22 cellular contexts compared by ENCODE assay signal in the genomic region with DNA sequence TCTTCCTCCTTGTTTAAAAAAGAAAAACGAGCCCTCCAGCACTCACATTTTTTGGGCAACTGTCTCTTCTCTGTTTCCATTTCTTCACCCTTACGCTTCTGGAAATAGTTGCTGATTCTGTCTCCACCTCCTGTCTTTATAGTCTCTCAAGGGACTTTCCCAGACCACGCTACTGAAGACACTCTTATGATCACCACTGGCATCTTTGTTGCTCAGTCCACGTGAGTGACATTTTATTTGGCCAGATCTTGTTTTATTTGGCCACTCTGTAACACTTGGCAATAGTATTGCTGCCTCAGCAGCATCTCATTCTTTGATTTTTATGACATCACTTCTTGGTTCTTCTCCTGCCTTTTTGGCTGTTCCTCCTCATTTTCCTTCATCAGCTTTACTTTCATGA. TPM values are rescaled to one million over a fixed set of nuclear protein-coding genes. Genes with fewer than 3 reads are reported as not detected.
DNase-seq lines count a peak whose midpoint lies in the region; ATAC-seq and TF ChIP-seq lines count a peak whose summit lies in the region.
"Had no signal": no experiment of that assay in that cellular context is flagged by ENCODE, and none has a peak within 500 bp of the region (broad histone marks: within the 10 kb centered on the region; RNA-seq: fewer than 3 reads in every experiment).

No MANE protein-coding gene starts in this region.

- H3K27ac Mint-ChIP-seq in activated T-cell treated with anti-CD3 and anti-CD28 coated beads, Interleukin-2, amount 50 U/mL, for 24 hours: no peak overlapping the region
- H3K27ac Mint-ChIP-seq: CD8-positive, alpha-beta T cell had no signal

- DNase-seq in right cardiac atrium: no peak
- no peak for DNase-seq in left ventricle myocardium superior
- peak; percentile 5 for DNase-seq in astrocyte of the hippocampus (ENCODE audit: low read depth, low spot score)
- no peak for DNase-seq in coronary artery (ENCODE audit: low spot score)
- no peak for DNase-seq in NCI-H82 (lab: John Stamatoyannopoulos, UW)
- no peak for DNase-seq in mucosa of descending colon
- no peak for DNase-seq in activated T-cell treated with anti-CD3 and anti-CD28 coated beads, Interleukin-2, amount 50 U/mL, for 24 hours
- DNase-seq: activated naive CD4-positive, alpha-beta T cell; CD8-positive, alpha-beta T cell; dorsolateral prefrontal cortex; EL; heart right ventricle; MV-4-11; NCI-H526 treated with DMSO at 0.1 percent for 48 hours; psoas muscle; stimulated activated CD4-positive, alpha-beta T cell treated with anti-CD3 and anti-CD28 coated beads, Interleukin-12 subunit alpha, Interleukin-12 subunit beta, amount 100 ng/mL, for 4 hours had no signal

- no peaks in the 10 kb centered on the region for H3K9me3 Mint-ChIP-seq in activated T-cell treated with anti-CD3 and anti-CD28 coated beads, Interleukin-2, amount 50 U/mL, for 24 hours
- H3K9me3 Mint-ChIP-seq: CD8-positive, alpha-beta T cell had no signal

- intact Hi-C loops in right cardiac atrium (cut with DNase I): loop anchor here in 2 of 4 donors (10.0 kb wide), 2 partner anchors 102 to 202 kb away; no protein-coding TSS in a partner anchor
- intact Hi-C loops in left ventricle myocardium superior (cut with micrococcal nuclease): no loop called here
- intact Hi-C loops in mucosa of descending colon (cut with DNase I, micrococcal nuclease): no loop called here

- no peaks in the 10 kb centered on the region for H3K36me3 ChIP-seq in mucosa of descending colon (ENCODE audit: low read depth)
- H3K36me3 ChIP-seq: heart right ventricle had no signal

- H3K4me3 Mint-ChIP-seq in activated T-cell treated with anti-CD3 and anti-CD28 coated beads, Interleukin-2, amount 50 U/mL, for 24 hours: no peak overlapping the region
- H3K4me3 Mint-ChIP-seq: CD8-positive, alpha-beta T cell had no signal

- ATAC-seq in right cardiac atrium (peak; percentile 40), left ventricle myocardium superior (no peak), HG02798 (IDR thresholded peaks at IDR 0.05; ENCODE audit: poor library complexity, unreplicated experiment) (peak; percentile 53), mucosa of descending colon (no peak)
- ATAC-seq: CD8-positive, alpha-beta T cell; Panc1; psoas muscle had no signal

- TF ChIP-seq CTCF in coronary artery (IDR thresholded peaks at IDR 0.05): no peak
- no peak for TF ChIP-seq CTCF in mucosa of descending colon (IDR thresholded peaks at IDR 0.05)

- H3K4me3 ChIP-seq in right cardiac atrium (ENCODE audit: low read length): no peak overlapping the region
- H3K4me3 ChIP-seq in coronary artery: no peak overlapping the region
- H3K4me3 ChIP-seq in mucosa of descending colon: no peak overlapping the region
- H3K4me3 ChIP-seq: dorsolateral prefrontal cortex, heart right ventricle, psoas muscle had no signal

- 28% methylated on average over 4 of the region's 4 CpGs for WGBS in right cardiac atrium

- H3K27ac ChIP-seq in right cardiac atrium (ENCODE audit: low read length) (no peak overlapping the region), coronary artery (no peak overlapping the region)
- H3K27ac ChIP-seq: dorsolateral prefrontal cortex, heart right ventricle, psoas muscle, VCaP had no signal

- H3K4me1 ChIP-seq in right cardiac atrium (ENCODE audit: control insufficient read depth, insufficient read depth, low read length): no peaks in the 10 kb centered on the region
- H3K4me1 ChIP-seq in mucosa of descending colon (ENCODE audit: low read depth): no peaks in the 10 kb centered on the region
- H3K4me1 ChIP-seq: psoas muscle had no signal

- no peaks in the 10 kb centered on the region for H3K36me3 Mint-ChIP-seq in activated T-cell treated with anti-CD3 and anti-CD28 coated beads, Interleukin-2, amount 50 U/mL, for 24 hours (ENCODE audit: low read depth)
- H3K36me3 Mint-ChIP-seq: CD8-positive, alpha-beta T cell had no signal

- H3K9me3 ChIP-seq in right cardiac atrium (ENCODE audit: control insufficient read depth, low read length) (no peaks in the 10 kb centered on the region), mucosa of descending colon (no peaks in the 10 kb centered on the region)
- H3K9me3 ChIP-seq: psoas muscle had no signal

- H3K27me3 Mint-ChIP-seq in activated T-cell treated with anti-CD3 and anti-CD28 coated beads, Interleukin-2, amount 50 U/mL, for 24 hours: peaks cover 5% of the 10 kb centered on the region

- no peaks in the 10 kb centered on the region for H3K27me3 ChIP-seq in right cardiac atrium (ENCODE audit: control insufficient read depth, insufficient read depth)

- peaks cover 2% of the 10 kb centered on the region for H3K4me1 Mint-ChIP-seq in activated T-cell treated with anti-CD3 and anti-CD28 coated beads, Interleukin-2, amount 50 U/mL, for 24 hours (ENCODE audit: low read depth)

RNA-seq across cellular contexts. Expression of gene NME8, which starts 21.6 kb away (rescaled TPM):
- not detected for total RNA-seq in right cardiac atrium
- polyA plus RNA-seq in right cardiac atrium: not detected
- not detected for total RNA-seq in left ventricle myocardium superior
- not detected for total RNA-seq in mucosa of descending colon
- total RNA-seq: A673; CD8-positive, alpha-beta T cell; kidney epithelial cell; psoas muscle; subcutaneous adipose tissue had no signal
- polyA plus RNA-seq: heart right ventricle, psoas muscle had no signal

Comparison
In these comparisons a context has a peak if more than half of its experiments do, and no peak if none do; other contexts are left out.
1. ATAC-seq: peak in right cardiac atrium (2 of 2) and HG02798 (single experiment); none in left ventricle myocardium superior (single experiment) and mucosa of descending colon (single experiment).